In the genomic region with DNA sequence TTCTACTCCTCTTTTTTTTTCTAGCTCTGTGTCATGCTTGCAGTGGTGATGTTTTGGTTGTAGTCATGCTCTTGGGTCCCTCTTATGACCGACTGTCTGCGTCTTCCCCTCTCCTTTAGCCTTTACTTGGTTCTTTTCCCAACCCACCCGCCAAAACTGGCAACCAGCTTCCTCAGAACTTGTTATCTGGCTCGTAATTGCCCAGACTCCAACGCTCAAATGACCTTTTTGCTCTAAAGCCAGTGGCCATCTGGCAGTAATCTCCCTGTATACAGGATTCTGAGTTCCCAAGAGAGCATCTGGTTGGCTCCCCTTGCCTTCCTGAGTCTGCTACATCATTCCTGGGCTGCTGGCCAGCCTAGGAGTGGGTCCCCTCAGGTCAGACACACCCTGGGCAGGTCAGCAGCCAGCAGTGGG, we compare ENCODE assay signal across 11 cellular contexts.
DNase-seq lines count a peak whose midpoint lies in the region; ATAC-seq and TF ChIP-seq lines count a peak whose summit lies in the region.
"Had no signal": no experiment of that assay in that cellular context is flagged by ENCODE, and none has a peak within 500 bp of the region (broad histone marks: within the 10 kb centered on the region; RNA-seq: fewer than 3 reads in every experiment).

No MANE protein-coding gene starts in this region.

- TF ChIP-seq EP300 in stomach (IDR thresholded peaks at IDR 0.05) = no peak

- POLR2A ChIA-PET in RWPE1 (lab: Yijun Ruan, JAX; ENCODE audit: low non-redundant PET) = no interaction called here

- no peak for TF ChIP-seq CTCF in GM23338 (conservative IDR thresholded peaks at IDR 0.05; ENCODE audit: low read depth in 2 of 2)
- TF ChIP-seq CTCF in WERI-Rb-1 (IDR thresholded peaks at IDR 0.05; ENCODE audit: low read depth, low read length) = no peak
- no peak for TF ChIP-seq CTCF in left ventricle myocardium inferior (IDR thresholded peaks at IDR 0.05; ENCODE audit: borderline replicate concordance)
- TF ChIP-seq CTCF in stomach (IDR thresholded peaks at IDR 0.05) = no peak
- TF ChIP-seq CTCF in RWPE1 (conservative IDR thresholded peaks at IDR 0.05; ENCODE audit: low read depth) = no peak

- H3K36me3 ChIP-seq in GM23338 (ENCODE audit: insufficient read depth) = no peaks in the 10 kb centered on the region
- peaks cover 20% of the 10 kb centered on the region for H3K36me3 ChIP-seq in WERI-Rb-1
- H3K36me3 ChIP-seq in left ventricle myocardium inferior = peaks cover 12% of the 10 kb centered on the region
- peaks cover 0 to 40% (median 26%) of the 10 kb centered on the region in 4 donors for H3K36me3 ChIP-seq in stomach

- no peaks in the 10 kb centered on the region for H3K79me2 ChIP-seq in GM23338 (replicated peaks; ENCODE audit: insufficient read depth)

- H3K27ac ChIP-seq in GM23338 (ENCODE audit: low read depth) (no peak overlapping the region), WERI-Rb-1 (peak overlapping the region; percentile 73), left ventricle myocardium inferior (replicated peaks) (peak overlapping the region; percentile 85), stomach (peak overlapping the region in 3 of 5 donors; percentile 47 to 54 (median 53)), RWPE1 (no peak overlapping the region)

- H3K9me2 ChIP-seq in GM23338 (ENCODE audit: insufficient read depth) = no peaks in the 10 kb centered on the region

- WGBS in stomach, 5 donors = 41 to 61% (median 46%) methylated on average over 5 of the region's 5 CpGs

- CTCF ChIA-PET in RWPE1 (lab: Yijun Ruan, JAX) = interaction anchor here (0.6 to 1.6 kb wide), 2 partner anchors 11 to 47 kb away, joined by 3 to 5 read pairs; no protein-coding TSS in a partner anchor

- peak overlapping the region; percentile 11; the same call in 1 of the 2 replicates for H3K27ac Mint-ChIP-seq in GM23338
- H3K27ac Mint-ChIP-seq: natural killer cell had no signal

- no peaks in the 10 kb centered on the region for H3K9me3 ChIP-seq in WERI-Rb-1 (ENCODE audit: severe bottlenecking)
- H3K9me3 ChIP-seq in left ventricle myocardium inferior (replicated peaks) = no peaks in the 10 kb centered on the region
- no peaks in the 10 kb centered on the region for H3K9me3 ChIP-seq in stomach

- no peak overlapping the region for H2AFZ ChIP-seq in GM23338

- no peaks in the 10 kb centered on the region for H3F3A ChIP-seq in GM23338 (replicated peaks; ENCODE audit: low read depth)

- no peak for DNase-seq in GM23338 (ENCODE audit: low spot score)
- peak; percentile 81 for DNase-seq in WERI-Rb-1
- DNase-seq in left ventricle myocardium inferior = peak; percentile 75
- no peak for DNase-seq in stomach
- DNase-seq in RWPE1 (ENCODE audit: low spot score) = no peak
- no peak for DNase-seq in NCI-H774 (lab: John Stamatoyannopoulos, UW)
- DNase-seq: DMS79; MM.1S; natural killer cell; stimulated activated CD4-positive, alpha-beta T cell treated with anti-CD3 and anti-CD28 coated beads, Interleukin-4, amount 100 ng/mL, for 4 hours had no signal

- intact Hi-C loops in left ventricle myocardium inferior (cut with micrococcal nuclease) = no loop called here
- intact Hi-C loops in stomach (cut with DNase I; ENCODE audit: low total_unique reads) = no loop called here

- TF ChIP-seq POLR2A in stomach (IDR thresholded peaks at IDR 0.05) = no peak

- H3K4me3 Mint-ChIP-seq in GM23338 = no peak overlapping the region
- H3K4me3 Mint-ChIP-seq: natural killer cell had no signal

- no peak overlapping the region for H3K4me2 ChIP-seq in GM23338

- no peaks in the 10 kb centered on the region for H3K4me1 ChIP-seq in GM23338 (ENCODE audit: insufficient read depth)
- H3K4me1 ChIP-seq in left ventricle myocardium inferior = peaks cover 76% of the 10 kb centered on the region
- H3K4me1 ChIP-seq in stomach = peaks cover 0 to 30% (median 9%) of the 10 kb centered on the region in 4 donors

- H3K36me3 Mint-ChIP-seq in GM23338 (ENCODE audit: low read depth) = no peaks in the 10 kb centered on the region

- H3K4me1 Mint-ChIP-seq in GM23338 = peaks cover 13% of the 10 kb centered on the region

- H3K4me3 ChIP-seq in GM23338 (no peak overlapping the region), WERI-Rb-1 (ENCODE audit: low read depth, low read length) (no peak overlapping the region), left ventricle myocardium inferior (no peak overlapping the region), stomach (no peak overlapping the region)

- H4K20me1 ChIP-seq in GM23338 (replicated peaks; ENCODE audit: insufficient read depth) = no peaks in the 10 kb centered on the region

- ATAC-seq in GM23338 = no peak
- ATAC-seq in GM21786 (IDR thresholded peaks at IDR 0.05; ENCODE audit: unreplicated experiment) = no peak
- ATAC-seq: natural killer cell had no signal

- no peaks in the 10 kb centered on the region for H3K9me3 Mint-ChIP-seq in GM23338
- H3K9me3 Mint-ChIP-seq: natural killer cell had no signal

- H3K27me3 ChIP-seq in GM23338 (ENCODE audit: insufficient read depth) = no peaks in the 10 kb centered on the region
- H3K27me3 ChIP-seq in WERI-Rb-1 (ENCODE audit: insufficient read depth, low read depth, severe bottlenecking) = no peaks in the 10 kb centered on the region
- H3K27me3 ChIP-seq in left ventricle myocardium inferior (ENCODE audit: low read depth) = no peaks in the 10 kb centered on the region
- H3K27me3 ChIP-seq in stomach = no peaks in the 10 kb centered on the region

- H3K27me3 Mint-ChIP-seq in GM23338 (ENCODE audit: insufficient read depth, low read depth, poor library complexity) = peaks cover 3% of the 10 kb centered on the region

TF ChIP-seq in GM23338, 12 proteins besides CTCF, POLR2A, EP300 and RAD21:
- TF ChIP-seq NANOG (IDR thresholded peaks at IDR 0.05; ENCODE audit: borderline replicate concordance) (no peak), CREB1 (CRISPR knock-in tag; IDR thresholded peaks at IDR 0.05; ENCODE audit: low read depth) (no peak)
- TF ChIP-seq, protein P1, sequence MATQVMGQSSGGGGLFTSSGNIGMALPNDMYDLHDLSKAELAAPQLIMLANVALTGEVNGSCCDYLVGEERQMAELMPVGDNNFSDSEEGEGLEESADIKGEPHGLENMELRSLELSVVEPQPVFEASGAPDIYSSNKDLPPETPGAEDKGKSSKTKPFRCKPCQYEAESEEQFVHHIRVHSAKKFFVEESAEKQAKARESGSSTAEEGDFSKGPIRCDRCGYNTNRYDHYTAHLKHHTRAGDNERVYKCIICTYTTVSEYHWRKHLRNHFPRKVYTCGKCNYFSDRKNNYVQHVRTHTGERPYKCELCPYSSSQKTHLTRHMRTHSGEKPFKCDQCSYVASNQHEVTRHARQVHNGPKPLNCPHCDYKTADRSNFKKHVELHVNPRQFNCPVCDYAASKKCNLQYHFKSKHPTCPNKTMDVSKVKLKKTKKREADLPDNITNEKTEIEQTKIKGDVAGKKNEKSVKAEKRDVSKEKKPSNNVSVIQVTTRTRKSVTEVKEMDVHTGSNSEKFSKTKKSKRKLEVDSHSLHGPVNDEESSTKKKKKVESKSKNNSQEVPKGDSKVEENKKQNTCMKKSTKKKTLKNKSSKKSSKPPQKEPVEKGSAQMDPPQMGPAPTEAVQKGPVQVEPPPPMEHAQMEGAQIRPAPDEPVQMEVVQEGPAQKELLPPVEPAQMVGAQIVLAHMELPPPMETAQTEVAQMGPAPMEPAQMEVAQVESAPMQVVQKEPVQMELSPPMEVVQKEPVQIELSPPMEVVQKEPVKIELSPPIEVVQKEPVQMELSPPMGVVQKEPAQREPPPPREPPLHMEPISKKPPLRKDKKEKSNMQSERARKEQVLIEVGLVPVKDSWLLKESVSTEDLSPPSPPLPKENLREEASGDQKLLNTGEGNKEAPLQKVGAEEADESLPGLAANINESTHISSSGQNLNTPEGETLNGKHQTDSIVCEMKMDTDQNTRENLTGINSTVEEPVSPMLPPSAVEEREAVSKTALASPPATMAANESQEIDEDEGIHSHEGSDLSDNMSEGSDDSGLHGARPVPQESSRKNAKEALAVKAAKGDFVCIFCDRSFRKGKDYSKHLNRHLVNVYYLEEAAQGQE (IDR thresholded peaks at IDR 0.05; ENCODE audit: unreplicated experiment) = no peak

Comparison
In these comparisons a context has a peak if more than half of its experiments do, and no peak if none do; other contexts are left out.
1. DNase-seq: peak in WERI-Rb-1 (single experiment) and left ventricle myocardium inferior (single experiment); none in GM23338 (single experiment), stomach (single experiment), RWPE1 (single experiment) and NCI-H774 (single experiment).
2. H3K27ac ChIP-seq: peak in WERI-Rb-1 (single experiment), left ventricle myocardium inferior (single experiment) and stomach (3 of 5); none in GM23338 (single experiment) and RWPE1 (single experiment).